Comparison of ENCODE assay signal across 8 cellular contexts in genomic region chr9:120477534-120478001, GRCh38.
DNase-seq lines count a peak whose midpoint lies in the region; ATAC-seq and TF ChIP-seq lines count a peak whose summit lies in the region.

No MANE protein-coding gene starts in this region.

- H2BK12ac ChIP-seq in H9 (ENCODE audit: insufficient read length, low read depth, low read length): no peak overlapping the region

- H4K5ac ChIP-seq in H9 (ENCODE audit: insufficient read length, low read depth, low read length): no peak overlapping the region

- H3T11ph ChIP-seq in H9 (ENCODE audit: low read length): no peak overlapping the region

- H3K23me2 ChIP-seq in H9 (ENCODE audit: insufficient read length, low read depth, low read length, poor library complexity, severe bottlenecking): no peaks in the 10 kb centered on the region

- H3K4me3 Mint-ChIP-seq in H9: no peak overlapping the region
- H3K4me3 Mint-ChIP-seq in activated CD8-positive, alpha-beta T cell treated with anti-CD3 and anti-CD28 coated beads for 36 hours: no peak overlapping the region
- H3K4me3 Mint-ChIP-seq in nephron: no peak overlapping the region

- H3K27ac ChIP-seq in H9 (ENCODE audit: insufficient read length, low read depth, low read length) (no peak overlapping the region), aorta (ENCODE audit: low read depth in 1 of 2, low read length in 2 of 2) (no peak overlapping the region)

- no peak overlapping the region for H3K4me2 ChIP-seq in H9 (ENCODE audit: insufficient read depth, insufficient read length, low read length)

- H3K23ac ChIP-seq in H9 (ENCODE audit: insufficient read length, low read depth, low read length): no peak overlapping the region

- CTCF ChIA-PET in activated CD8-positive, alpha-beta T cell treated with anti-CD3 and anti-CD28 coated beads for 36 hours (lab: Charles Lee): interaction anchor here (0.6 to 2.7 kb wide), 20 partner anchors 9 to 930 kb away, joined by 3 to 9 read pairs (median 4); no protein-coding TSS in a partner anchor

- H2BK120ac ChIP-seq in H9 (ENCODE audit: low read depth, low read length, poor library complexity, severe bottlenecking): no peak overlapping the region

- no peaks in the 10 kb centered on the region for H3K9me3 ChIP-seq in H9 (ENCODE audit: control insufficient read depth, low read depth, low read length)
- no peaks in the 10 kb centered on the region for H3K9me3 ChIP-seq in aorta (ENCODE audit: control insufficient read depth, low read length)

- POLR2A ChIA-PET in activated CD8-positive, alpha-beta T cell treated with anti-CD3 and anti-CD28 coated beads for 36 hours (lab: Charles Lee): no interaction called here

- no CpG with 5 or more reads among the region's 3 CpGs for WGBS in H9 (ENCODE audit: extremely low coverage, insufficient read length, low lambda C conversion rate)
- 1 to 4% methylated on average over 3 of the region's 3 CpGs for WGBS in aorta, 2 donors

- no peak overlapping the region for H4K8ac ChIP-seq in H9 (replicated peaks; ENCODE audit: insufficient read length, low read depth, low read length)

- H3K9me3 Mint-ChIP-seq in H9 (no peaks in the 10 kb centered on the region), nephron (no peaks in the 10 kb centered on the region)
- H3K9me3 Mint-ChIP-seq in activated CD8-positive, alpha-beta T cell treated with anti-CD3 and anti-CD28 coated beads for 36 hours: no peaks in the 10 kb centered on the region

- DNase-seq in DMS79 treated with DMSO at 0.1 percent for 48 hours (lab: John Stamatoyannopoulos, UW) (peak; percentile 27), DMS79 (lab: John Stamatoyannopoulos, UW) (no peak), H9 (peak; percentile 72), NCI-H2107 (lab: John Stamatoyannopoulos, UW) (peak; percentile 27), fibroblast of the aortic adventitia (ENCODE audit: low read depth) (peak; percentile 91), aorta (peak in 1 of 2 donors; percentile 64)
- DNase-seq in activated CD8-positive, alpha-beta T cell treated with anti-CD3 and anti-CD28 coated beads for 36 hours: peak; percentile 39

- H3K4me1 Mint-ChIP-seq in H9: peaks cover 12 to 16% of the 10 kb centered on the region in 2 experiments
- peaks cover 6% of the 10 kb centered on the region for H3K4me1 Mint-ChIP-seq in activated CD8-positive, alpha-beta T cell treated with anti-CD3 and anti-CD28 coated beads for 36 hours (ENCODE audit: low read depth)
- peaks cover 15% of the 10 kb centered on the region for H3K4me1 Mint-ChIP-seq in nephron

- H3K27me3 Mint-ChIP-seq in H9 (ENCODE audit: low read depth) (no peaks in the 10 kb centered on the region), nephron (ENCODE audit: low read depth) (no peaks in the 10 kb centered on the region)
- H3K27me3 Mint-ChIP-seq in activated CD8-positive, alpha-beta T cell treated with anti-CD3 and anti-CD28 coated beads for 36 hours: no peaks in the 10 kb centered on the region

- no peaks in the 10 kb centered on the region for H3K79me1 ChIP-seq in H9 (ENCODE audit: insufficient read depth, low read depth, low read length, poor library complexity, severe bottlenecking)

- H3K36me3 Mint-ChIP-seq in H9 (ENCODE audit: insufficient read depth in 1 of 3, low read depth in 3 of 3) (peaks cover 11 to 43% (median 40%) of the 10 kb centered on the region in 3 experiments; a peak in 6 of 7 replicates), nephron (ENCODE audit: low read depth) (peaks cover 34% of the 10 kb centered on the region)
- peaks cover 36% of the 10 kb centered on the region for H3K36me3 Mint-ChIP-seq in activated CD8-positive, alpha-beta T cell treated with anti-CD3 and anti-CD28 coated beads for 36 hours (ENCODE audit: low read depth)

- intact Hi-C loops in activated CD8-positive, alpha-beta T cell treated with anti-CD3 and anti-CD28 coated beads for 36 hours (cut with micrococcal nuclease): no loop called here
- intact Hi-C loops in aorta (cut with DNase I): loop anchor here (5.0 to 10.0 kb wide), 3 partner anchors 40 to 513 kb away; no protein-coding TSS in a partner anchor

- H3K36me3 ChIP-seq in aorta (ENCODE audit: control insufficient read depth in 1 of 2, insufficient read depth in 2 of 2, low read length in 1 of 2): peaks cover 0 to 2% of the 10 kb centered on the region in 2 donors

- no peak overlapping the region for H2AFZ ChIP-seq in H9 (ENCODE audit: low read length)

- no peak overlapping the region for H4K91ac ChIP-seq in H9 (ENCODE audit: insufficient read length, low read depth, low read length)

- H3K4me3 ChIP-seq in fibroblast of the aortic adventitia (ENCODE audit: low read depth, low read length) (no peak overlapping the region), aorta (ENCODE audit: low read length in 2 of 2) (no peak overlapping the region)

- H3K4me1 ChIP-seq in H9 (ENCODE audit: insufficient read depth, low read length) (no peaks in the 10 kb centered on the region; the same call in 1 of the 2 replicates), aorta (ENCODE audit: control insufficient read depth in 1 of 2, insufficient read depth in 2 of 2, low read length in 2 of 2) (no peaks in the 10 kb centered on the region)

- no peak overlapping the region for H2BK15ac ChIP-seq in H9 (ENCODE audit: low read depth, low read length)

- H2BK5ac ChIP-seq in H9 (ENCODE audit: insufficient read length, low read length): no peak overlapping the region

- no peak overlapping the region for H3K14ac ChIP-seq in H9 (ENCODE audit: insufficient read depth, low read length)

- H3K4ac ChIP-seq in H9 (ENCODE audit: low read depth, low read length): no peak overlapping the region

- H3K18ac ChIP-seq in H9 (ENCODE audit: insufficient read length, low read depth, low read length): no peak overlapping the region

- peak; percentile 84 for ATAC-seq in activated CD8-positive, alpha-beta T cell treated with anti-CD3 and anti-CD28 coated beads for 36 hours
- peak; percentile 91 for ATAC-seq in aorta (ENCODE audit: low FRiP score)

- H3K56ac ChIP-seq in H9 (ENCODE audit: insufficient read length, low read depth, low read length): no peak overlapping the region

- no peak overlapping the region for H3K9ac ChIP-seq in H9 (ENCODE audit: extremely low read depth, insufficient read length, low read length)

- no peaks in the 10 kb centered on the region; the same call in 1 of the 2 replicates for H3K79me2 ChIP-seq in H9 (ENCODE audit: insufficient read depth, low read length)

- no peak overlapping the region for H2AK5ac ChIP-seq in H9 (ENCODE audit: insufficient read length, low read length)

- H2BK20ac ChIP-seq in H9 (ENCODE audit: low read depth, low read length, poor library complexity, severe bottlenecking): no peak overlapping the region

- no peaks in the 10 kb centered on the region for H4K20me1 ChIP-seq in H9 (ENCODE audit: control insufficient read depth, insufficient read depth, insufficient read length)

- peak; percentile 92 for TF ChIP-seq CTCF in H9 (conservative IDR thresholded peaks at IDR 0.05)
- peak; percentile 76 for TF ChIP-seq CTCF in activated CD8-positive, alpha-beta T cell treated with anti-CD3 and anti-CD28 coated beads for 36 hours (IDR thresholded peaks at IDR 0.05)
- peak; percentile 100 for TF ChIP-seq CTCF in fibroblast of the aortic adventitia (IDR thresholded peaks at IDR 0.05; ENCODE audit: insufficient read depth, low read length)
- TF ChIP-seq CTCF in nephron (IDR thresholded peaks at IDR 0.05; ENCODE audit: unreplicated experiment in 3 of 3): peak; percentile 76 to 82 (median 78)

- H3K27me3 ChIP-seq in H9 (ENCODE audit: insufficient read depth, low read length) (no peaks in the 10 kb centered on the region), aorta (ENCODE audit: control insufficient read depth in 1 of 2, insufficient read depth in 2 of 2, low read length in 1 of 2) (no peaks in the 10 kb centered on the region)

- H3K27ac Mint-ChIP-seq in H9 (no peak overlapping the region; a peak in 2 of 7 replicates), nephron (peak overlapping the region in 1 of 3 experiments; percentile 19)
- no peak overlapping the region for H3K27ac Mint-ChIP-seq in activated CD8-positive, alpha-beta T cell treated with anti-CD3 and anti-CD28 coated beads for 36 hours
